In genomic region chr4:57374866-57375595, GRCh38 we compare ENCODE assay signal across 22 cellular contexts.
"Had no signal": no experiment of that assay in that cellular context is flagged by ENCODE, and none has a peak within 500 bp of the region (broad histone marks: within the 10 kb centered on the region; RNA-seq: fewer than 3 reads in every experiment).

No MANE protein-coding gene starts in this region.

- H3K27me3 Mint-ChIP-seq: effector memory CD8-positive, alpha-beta T cell; stimulated activated naive CD8-positive, alpha-beta T cell treated with anti-CD3 and anti-CD28 coated beads, Interleukin-15, Interleukin-2, amounts not matched to agents 100 ng/mL and 50 ng/mL, for 24 hours; T-helper 17 cell had no signal

- H3K36me3 ChIP-seq: breast epithelium, right lobe of liver, suprapubic skin had no signal

- H3K9me3 ChIP-seq: breast epithelium, psoas muscle, right lobe of liver, suprapubic skin had no signal

- H3K4me1 ChIP-seq: breast epithelium, psoas muscle, right lobe of liver, suprapubic skin had no signal

- ATAC-seq: activated CD8-positive, alpha-beta T cell treated with anti-CD3 and anti-CD28 coated beads for 36 hours; activated naive CD4-positive, alpha-beta T cell treated with anti-CD3 and anti-CD28 coated beads, Interleukin-2, amount 50 U/mL, for 72 hours; activated T-cell treated with anti-CD3 and anti-CD28 coated beads, Interleukin-2, amount 50 U/mL, for 4 hours; effector memory CD8-positive, alpha-beta T cell; left colon; psoas muscle; right lobe of liver; T-helper 17 cell had no signal

- H3K9me3 Mint-ChIP-seq: activated CD8-positive, alpha-beta T cell treated with anti-CD3 and anti-CD28 coated beads for 36 hours; activated T-cell treated with anti-CD3 and anti-CD28 coated beads, Interleukin-2, amount 50 U/mL, for 4 hours; immature natural killer cell; stimulated activated naive CD8-positive, alpha-beta T cell treated with anti-CD3 and anti-CD28 coated beads, Interleukin-15, Interleukin-2, amounts not matched to agents 100 ng/mL and 50 ng/mL, for 24 hours had no signal

- H3K4me3 ChIP-seq: breast epithelium, lung, psoas muscle, right lobe of liver, suprapubic skin had no signal

- DNase-seq: activated CD4-positive, alpha-beta T cell treated with anti-CD3 and anti-CD28 coated beads for 4 hours; activated CD8-positive, alpha-beta T cell treated with anti-CD3 and anti-CD28 coated beads for 36 hours; activated effector memory CD4-positive, alpha-beta T cell treated with anti-CD3 and anti-CD28 coated beads, Interleukin-2, amount 50 U/mL, for 16 hours; activated T-cell treated with anti-CD3 and anti-CD28 coated beads, Interleukin-2, amount 50 U/mL, for 4 hours; amniotic stem cell; cerebellar nuclear complex; dermis blood vessel endothelial cell; effector memory CD8-positive, alpha-beta T cell; foreskin melanocyte; immature natural killer cell; left colon; midbrain; psoas muscle; right lobe of liver; T-helper 17 cell; trophoblast cell had no signal

- H3K4me3 Mint-ChIP-seq: activated CD8-positive, alpha-beta T cell treated with anti-CD3 and anti-CD28 coated beads for 36 hours; activated T-cell treated with anti-CD3 and anti-CD28 coated beads, Interleukin-2, amount 50 U/mL, for 4 hours; effector memory CD8-positive, alpha-beta T cell; immature natural killer cell; neural crest cell; stimulated activated naive CD8-positive, alpha-beta T cell treated with anti-CD3 and anti-CD28 coated beads, Interleukin-15, Interleukin-2, amounts not matched to agents 100 ng/mL and 50 ng/mL, for 24 hours; T-helper 17 cell had no signal

- H3K27ac Mint-ChIP-seq: activated CD8-positive, alpha-beta T cell treated with anti-CD3 and anti-CD28 coated beads for 36 hours; activated naive CD4-positive, alpha-beta T cell treated with anti-CD3 and anti-CD28 coated beads, Interleukin-2, amount 50 U/mL, for 72 hours; effector memory CD8-positive, alpha-beta T cell; immature natural killer cell; stimulated activated naive CD8-positive, alpha-beta T cell treated with anti-CD3 and anti-CD28 coated beads, Interleukin-15, Interleukin-2, amounts not matched to agents 100 ng/mL and 50 ng/mL, for 24 hours; T-helper 17 cell had no signal

- H3K27me3 ChIP-seq: breast epithelium, right lobe of liver, suprapubic skin had no signal

- H3K4me1 Mint-ChIP-seq: immature natural killer cell, neural crest cell, T-helper 17 cell had no signal

- H3K27ac ChIP-seq: breast epithelium, psoas muscle, right lobe of liver, suprapubic skin had no signal

- H3K36me3 Mint-ChIP-seq: activated naive CD4-positive, alpha-beta T cell treated with anti-CD3 and anti-CD28 coated beads, Interleukin-2, amount 50 U/mL, for 72 hours; immature natural killer cell had no signal
